Comparison of ENCODE assay signal across 11 cellular contexts in the genomic region with DNA sequence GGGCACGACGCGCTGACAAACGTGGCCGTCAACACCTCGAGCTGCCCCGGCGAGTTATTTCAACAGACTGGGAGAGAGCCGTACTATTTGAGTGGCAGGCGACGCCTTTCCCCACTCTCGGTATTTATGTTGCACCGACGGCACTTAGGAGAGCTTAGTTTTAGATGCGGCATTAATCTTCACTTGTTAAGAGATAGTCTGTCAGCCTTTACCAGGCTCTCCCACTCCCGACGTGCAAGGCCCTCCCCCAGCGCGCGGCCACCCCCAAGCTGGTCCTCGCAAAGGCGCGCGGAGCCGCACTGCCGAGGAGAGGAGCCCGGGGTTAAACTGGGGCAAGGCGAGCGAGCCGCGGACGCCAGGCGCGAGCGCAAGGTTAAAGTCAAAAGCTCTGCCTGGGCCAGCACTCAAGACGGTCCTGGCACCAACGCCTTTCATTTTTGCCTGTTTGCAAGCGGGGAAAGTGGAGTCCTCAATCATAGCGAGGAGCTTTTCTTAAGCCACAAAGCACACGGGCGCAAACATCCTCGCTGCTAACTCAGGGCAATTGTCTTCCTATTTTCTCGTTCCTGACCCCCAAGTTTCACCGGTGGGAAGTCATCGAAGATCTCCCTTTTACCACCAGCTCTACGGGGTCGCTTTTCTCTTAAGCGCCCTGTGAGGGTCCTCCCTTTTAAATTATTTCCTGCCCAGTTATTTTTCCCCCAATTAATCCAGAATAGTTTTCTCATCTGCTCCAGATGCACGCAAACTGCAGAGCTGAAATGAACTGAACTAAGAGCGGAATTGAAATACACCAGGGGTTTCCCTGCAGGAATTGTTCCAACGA.
DNase-seq lines count a peak whose midpoint lies in the region; ATAC-seq, FAIRE-seq and TF ChIP-seq lines count a peak whose summit lies in the region.
"Had no signal": no experiment of that assay in that cellular context is flagged by ENCODE, and none has a peak within 500 bp of the region (broad histone marks: within the 10 kb centered on the region; RNA-seq: fewer than 3 reads in every experiment).

No MANE protein-coding gene starts in this region.

- no peak overlapping the region for H3K18ac ChIP-seq in IMR-90 (ENCODE audit: low read depth, low read length)

- no peak overlapping the region for H3K56ac ChIP-seq in IMR-90 (ENCODE audit: extremely low read depth, insufficient read depth, low read length)

- intact Hi-C loops in IMR-90 (cut with micrococcal nuclease): no loop called here
- intact Hi-C loops in esophagus muscularis mucosa (cut with DNase I): no loop called here

- H3K4me3 ChIP-seq in A549 (peak overlapping the region; percentile 31; the same call in 2 of the 3 replicates), IMR-90 (ENCODE audit: insufficient read depth, low read depth, low read length) (peak overlapping the region; percentile 30), esophagus muscularis mucosa (peak overlapping the region; percentile 40 to 58 (median 42))

- in situ Hi-C loops in IMR-90 (cut with MboI; ENCODE audit: low sequenced_read_pairs): no loop called here

- H3K27me3 ChIP-seq in IMR-90 (ENCODE audit: control insufficient read depth, insufficient read depth, low read length) (peaks cover 86% of the 10 kb centered on the region), esophagus muscularis mucosa (peaks cover 6 to 94% (median 41%) of the 10 kb centered on the region in 4 donors)

- no peaks in the 10 kb centered on the region for H3K9me1 ChIP-seq in IMR-90 (ENCODE audit: insufficient read depth, low read length)

- no peak for FAIRE-seq in A549 (lab: Jason Lieb, UNC)
- FAIRE-seq: pancreas had no signal

- H3K36me3 ChIP-seq in IMR-90 (ENCODE audit: control insufficient read depth, insufficient read depth, low read length) (no peaks in the 10 kb centered on the region), esophagus muscularis mucosa (no peaks in the 10 kb centered on the region)
- H3K36me3 ChIP-seq: pancreas had no signal

- H3K9me3 ChIP-seq in A549 (no peaks in the 10 kb centered on the region), IMR-90 (ENCODE audit: control insufficient read depth, insufficient read depth, low read length) (peaks cover 5% of the 10 kb centered on the region), esophagus muscularis mucosa (no peaks in the 10 kb centered on the region)
- H3K9me3 ChIP-seq: pancreas had no signal

- no peak overlapping the region for H2BK15ac ChIP-seq in IMR-90 (ENCODE audit: low read depth, low read length)

- no peak overlapping the region for H3K27ac ChIP-seq in A549
- H3K27ac ChIP-seq in IMR-90 (ENCODE audit: insufficient read depth, low read length): no peak overlapping the region
- no peak overlapping the region for H3K27ac ChIP-seq in esophagus muscularis mucosa (replicated peaks in 1 of 4)
- no peak overlapping the region for H3K27ac ChIP-seq in substantia nigra (ENCODE audit: low read depth, low read length, poor library complexity, severe bottlenecking)
- H3K27ac ChIP-seq: pancreas had no signal

- H3K23ac ChIP-seq in IMR-90 (ENCODE audit: low read depth, low read length): no peak overlapping the region

- TF ChIP-seq POLR2A in A549 (IDR thresholded peaks at IDR 0.05; ENCODE audit: low read length) (no peak), IMR-90 (IDR thresholded peaks at IDR 0.05; ENCODE audit: low read depth, low read length) (no peak), esophagus muscularis mucosa (IDR thresholded peaks at IDR 0.05; ENCODE audit: low read depth) (no peak)

- no peak overlapping the region for H3K4ac ChIP-seq in IMR-90 (ENCODE audit: low read depth, low read length)

- peak in 1 of 2 experiments; percentile 14 for DNase-seq in A549 (ENCODE audit: low read depth in 1 of 2, low spot score in 1 of 2)
- peak; percentile 4 for DNase-seq in IMR-90
- DNase-seq in esophagus muscularis mucosa (ENCODE audit: extremely low spot score): no peak
- DNase-seq in mucosa of gallbladder (ENCODE audit: low spot score): peak; percentile 55
- no peak for DNase-seq in substantia nigra (lab: John Stamatoyannopoulos, UW)
- no peak for DNase-seq in DMS153 treated with DMSO at 0.1 percent for 48 hours (lab: John Stamatoyannopoulos, UW; ENCODE audit: unreplicated experiment)
- DNase-seq in DMS79 (lab: John Stamatoyannopoulos, UW): no peak
- DNase-seq: activated CD4-positive, alpha-beta T cell treated with anti-CD3 and anti-CD28 coated beads for 4 hours; CD8-positive, alpha-beta memory T cell had no signal

- POLR2A ChIA-PET in A549 (lab: Yijun Ruan, JAX) (no interaction called here), IMR-90 (lab: Charles Lee; ENCODE audit: unreplicated experiment) (no interaction called here)

- H3K9ac ChIP-seq in IMR-90 (ENCODE audit: low read depth, low read length): no peak overlapping the region

- no peak overlapping the region for H2AK5ac ChIP-seq in IMR-90 (ENCODE audit: low read depth, low read length)

- H2AFZ ChIP-seq in IMR-90 (replicated peaks; ENCODE audit: low read length, poor library complexity): peak overlapping the region; percentile 73

- no peak overlapping the region for H2AK9ac ChIP-seq in IMR-90 (replicated peaks; ENCODE audit: low read depth, low read length, poor library complexity)

- TF ChIP-seq RAD21 in A549 (conservative IDR thresholded peaks at IDR 0.05 in 1 of 2, IDR thresholded peaks at IDR 0.05 in 1 of 2): no peak
- no peak for TF ChIP-seq RAD21 in IMR-90 (IDR thresholded peaks at IDR 0.05; ENCODE audit: low read length)

- TF ChIP-seq EP300 in A549 (IDR thresholded peaks at IDR 0.05) (no peak), esophagus muscularis mucosa (IDR thresholded peaks at IDR 0.05) (no peak)

- no TSS peak for BruUV-seq in IMR-90 (replicated peaks; lab: Mats Ljungman, UMichigan)

- no peak overlapping the region for H2BK20ac ChIP-seq in IMR-90 (ENCODE audit: low read depth, low read length)

- dilution Hi-C loops in IMR-90 (cut with HindIII; ENCODE audit: low sequenced_read_pairs, unreplicated experiment): no loop called here

- H3K14ac ChIP-seq in IMR-90 (replicated peaks; ENCODE audit: low read depth, low read length): no peak overlapping the region

- no peaks in the 10 kb centered on the region for H4K20me1 ChIP-seq in IMR-90 (ENCODE audit: insufficient read depth, low read length)

- no peak overlapping the region for H2BK5ac ChIP-seq in IMR-90 (ENCODE audit: low read depth, low read length, poor library complexity, severe bottlenecking)

- H4K91ac ChIP-seq in IMR-90 (ENCODE audit: insufficient read depth, low read depth, low read length): no peak overlapping the region

- H3K4me2 ChIP-seq in A549: peak overlapping the region; percentile 64
- H3K4me2 ChIP-seq in IMR-90 (ENCODE audit: low read depth, low read length): peak overlapping the region; percentile 91

- no peak overlapping the region for H2BK120ac ChIP-seq in IMR-90 (ENCODE audit: low read depth, low read length)

- H4K5ac ChIP-seq in IMR-90 (ENCODE audit: low read depth, low read length): no peak overlapping the region

- CTCF ChIA-PET in A549 (lab: Yijun Ruan, JAX) (interaction anchor here (1.1 to 2.0 kb wide), 3 partner anchors 12 to 175 kb away, joined by 3 to 10 read pairs (median 4); no protein-coding TSS in a partner anchor), IMR-90 (lab: Yijun Ruan, JAX) (interaction anchor here (0.7 kb wide), 1 partner anchor 61 kb away, joined by 3 read pairs; no protein-coding TSS in a partner anchor)

- no peaks in the 10 kb centered on the region for H3K79me1 ChIP-seq in IMR-90 (ENCODE audit: low read depth in 1 of 2, low read length in 2 of 2)

- peaks cover 15% of the 10 kb centered on the region for H3K4me1 ChIP-seq in A549
- peaks cover 2% of the 10 kb centered on the region; the same call in 1 of the 2 replicates for H3K4me1 ChIP-seq in IMR-90 (ENCODE audit: control insufficient read depth, insufficient read depth, low read length)
- peaks cover 14 to 20% (median 18%) of the 10 kb centered on the region in 4 donors for H3K4me1 ChIP-seq in esophagus muscularis mucosa

- ATAC-seq in A549 (peak; percentile 51 to 73; a peak in 4 of 6 replicates), IMR-90 (ENCODE audit: low read depth) (peak; percentile 44), GM18870 (IDR thresholded peaks at IDR 0.05; ENCODE audit: unreplicated experiment) (no peak)

- H4K8ac ChIP-seq in IMR-90 (ENCODE audit: low read depth in 2 of 2, low read length in 2 of 2): no peak overlapping the region

- 12% methylated on average over 51 of the region's 51 CpGs for WGBS in A549 (ENCODE audit: missing lambda C conversion rate)
- WGBS in IMR-90 (ENCODE audit: extremely low coverage in 2 of 2, insufficient read length in 1 of 2), 2 experiments: 6% methylated on average over 8 of the region's 51 CpGs; no CpG with 5 or more reads in 1 of the 2 experiments
- 9% methylated on average over 31 of the region's 51 CpGs for WGBS in esophagus muscularis mucosa

- no peak for TF ChIP-seq CTCF in A549 (IDR thresholded peaks at IDR 0.05)
- TF ChIP-seq CTCF in IMR-90 (conservative IDR thresholded peaks at IDR 0.05; ENCODE audit: low read depth, low read length): no peak
- TF ChIP-seq CTCF in esophagus muscularis mucosa (IDR thresholded peaks at IDR 0.05): no peak

TF ChIP-seq in A549, 52 proteins besides CTCF, POLR2A, EP300 and RAD21:
- TF ChIP-seq HDAC2 (IDR thresholded peaks at IDR 0.05): 0 out of 2 replicates have a peak, but pooled peaks have one; percentile 64
- TF ChIP-seq SREBF2 (IDR thresholded peaks at IDR 0.05): no peak
- TF ChIP-seq, protein P1, sequence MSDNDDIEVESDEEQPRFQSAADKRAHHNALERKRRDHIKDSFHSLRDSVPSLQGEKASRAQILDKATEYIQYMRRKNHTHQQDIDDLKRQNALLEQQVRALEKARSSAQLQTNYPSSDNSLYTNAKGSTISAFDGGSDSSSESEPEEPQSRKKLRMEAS (IDR thresholded peaks at IDR 0.05): 0 out of 2 replicates have a peak, but pooled peaks have one; percentile 11
- TF ChIP-seq RNF2 (IDR thresholded peaks at IDR 0.05; ENCODE audit: borderline replicate concordance, low read depth): peak; percentile 76; the same call in 1 of the 2 replicates

TF ChIP-seq in IMR-90, 13 proteins besides CTCF, POLR2A, EP300 and RAD21:
- TF ChIP-seq CHD1 (IDR thresholded peaks at IDR 0.05; ENCODE audit: low read depth, low read length): no peak
- no peak for TF ChIP-seq MXI1 (IDR thresholded peaks at IDR 0.05; ENCODE audit: borderline replicate concordance, low read depth, low read length)
- no peak for TF ChIP-seq CEBPB (IDR thresholded peaks at IDR 0.05; ENCODE audit: low read depth, low read length)
- TF ChIP-seq, protein P2, sequence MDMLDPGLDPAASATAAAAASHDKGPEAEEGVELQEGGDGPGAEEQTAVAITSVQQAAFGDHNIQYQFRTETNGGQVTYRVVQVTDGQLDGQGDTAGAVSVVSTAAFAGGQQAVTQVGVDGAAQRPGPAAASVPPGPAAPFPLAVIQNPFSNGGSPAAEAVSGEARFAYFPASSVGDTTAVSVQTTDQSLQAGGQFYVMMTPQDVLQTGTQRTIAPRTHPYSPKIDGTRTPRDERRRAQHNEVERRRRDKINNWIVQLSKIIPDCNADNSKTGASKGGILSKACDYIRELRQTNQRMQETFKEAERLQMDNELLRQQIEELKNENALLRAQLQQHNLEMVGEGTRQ (IDR thresholded peaks at IDR 0.05; ENCODE audit: low read depth, low read length): no peak
- TF ChIP-seq RFX5 (IDR thresholded peaks at IDR 0.05; ENCODE audit: low read depth, low read length): no peak
- TF ChIP-seq MAFK (IDR thresholded peaks at IDR 0.05; ENCODE audit: low read depth, low read length): no peak

Comparison
In these comparisons a context has a peak if more than half of its experiments do, and no peak if none do; other contexts are left out.
1. DNase-seq: peak in IMR-90 (single experiment) and mucosa of gallbladder (single experiment); none in esophagus muscularis mucosa (single experiment), substantia nigra (0 of 49), DMS153 treated with DMSO at 0.1 percent for 48 hours (single experiment) and DMS79 (single experiment).
2. Peak in every context shown above with its lines, with median percentiles within 50 percentile points of each other: H3K4me3 ChIP-seq.